3 cellular contexts compared by ENCODE assay signal in the genomic region with DNA sequence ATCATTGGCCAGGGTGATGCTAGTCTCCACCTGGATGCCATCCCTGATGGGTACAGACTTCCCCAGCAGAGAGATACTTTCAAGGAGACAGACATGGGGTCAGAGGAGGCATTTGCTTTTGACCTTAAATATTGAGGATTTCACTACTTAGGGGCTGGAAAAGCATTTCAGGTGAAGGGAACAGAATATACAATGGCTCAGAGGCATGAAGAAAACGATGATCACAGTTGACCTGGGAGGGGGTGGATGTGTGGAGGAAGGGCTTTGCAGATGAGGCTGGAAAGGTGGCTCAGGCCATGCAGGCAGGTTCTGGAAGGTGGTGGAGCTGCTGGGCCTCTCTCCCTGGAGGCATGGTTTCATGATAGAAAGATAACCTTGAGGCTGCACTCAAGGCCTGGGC.
A peak's percentile ranks its signal among the peaks of the same experiment; 100 is the strongest.
TF ChIP-seq lines count a peak whose summit lies in the region.

No MANE protein-coding gene starts in this region.

TF ChIP-seq in A549, 52 proteins besides CTCF, POLR2A, EP300 and RAD21:
- TF ChIP-seq KDM1A (IDR thresholded peaks at IDR 0.05; ENCODE audit: low read depth), result peak; percentile 79; the same call in 1 of the 2 replicates
- TF ChIP-seq JUN (IDR thresholded peaks at IDR 0.05), result no peak
- 0 out of 2 replicates have a peak, but pooled peaks have one; percentile 51 for TF ChIP-seq HDAC2 (IDR thresholded peaks at IDR 0.05)
- no peak for TF ChIP-seq SMC3 (IDR thresholded peaks at IDR 0.05)
- no peak for TF ChIP-seq RNF2 (IDR thresholded peaks at IDR 0.05; ENCODE audit: borderline replicate concordance, low read depth)
- TF ChIP-seq GATA3 (IDR thresholded peaks at IDR 0.05; ENCODE audit: borderline replicate concordance), result no peak
TF ChIP-seq in A549: peak in this region for 2.

TF ChIP-seq in HEK293, 187 proteins besides CTCF, POLR2A, EP300 and RAD21:
- TF ChIP-seq KLF8 (tag by site-specific recombination; IDR thresholded peaks at IDR 0.05) (peak; percentile 17; the same call in 1 of the 2 replicates), ZNF140 (tag by site-specific recombination; IDR thresholded peaks at IDR 0.05) (no peak), ZNF76 (tag by site-specific recombination; IDR thresholded peaks at IDR 0.05; ENCODE audit: borderline replicate concordance, low read depth) (no peak), ZNF394 (tag by site-specific recombination; IDR thresholded peaks at IDR 0.05; ENCODE audit: borderline replicate concordance) (no peak)
- TF ChIP-seq, protein P1, sequence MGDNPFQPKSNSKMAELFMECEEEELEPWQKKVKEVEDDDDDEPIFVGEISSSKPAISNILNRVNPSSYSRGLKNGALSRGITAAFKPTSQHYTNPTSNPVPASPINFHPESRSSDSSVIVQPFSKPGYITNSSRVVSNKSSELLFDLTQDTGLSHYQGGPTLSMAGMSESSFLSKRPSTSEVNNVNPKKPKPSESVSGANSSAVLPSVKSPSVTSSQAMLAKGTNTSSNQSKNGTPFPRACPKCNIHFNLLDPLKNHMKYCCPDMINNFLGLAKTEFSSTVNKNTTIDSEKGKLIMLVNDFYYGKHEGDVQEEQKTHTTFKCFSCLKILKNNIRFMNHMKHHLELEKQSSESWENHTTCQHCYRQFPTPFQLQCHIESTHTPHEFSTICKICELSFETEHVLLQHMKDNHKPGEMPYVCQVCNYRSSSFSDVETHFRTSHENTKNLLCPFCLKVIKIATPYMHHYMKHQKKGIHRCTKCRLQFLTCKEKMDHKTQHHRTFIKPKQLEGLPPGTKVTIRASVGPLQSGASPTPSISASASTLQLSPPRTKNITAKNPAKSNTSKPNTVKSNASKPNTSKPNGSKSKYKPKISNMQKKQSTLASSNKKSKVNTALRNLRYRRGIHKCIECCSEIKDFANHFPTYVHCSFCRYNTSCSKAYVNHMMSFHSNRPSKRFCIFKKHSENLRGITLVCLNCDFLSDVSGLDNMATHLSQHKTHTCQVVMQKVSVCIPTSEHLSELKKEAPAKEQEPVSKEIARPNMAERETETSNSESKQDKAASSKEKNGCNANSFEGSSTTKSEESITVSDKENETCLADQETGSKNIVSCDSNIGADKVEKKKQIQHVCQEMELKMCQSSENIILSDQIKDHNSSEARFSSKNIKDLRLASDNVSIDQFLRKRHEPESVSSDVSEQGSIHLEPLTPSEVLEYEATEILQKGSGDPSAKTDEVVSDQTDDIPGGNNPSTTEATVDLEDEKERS (tag by site-specific recombination; IDR thresholded peaks at IDR 0.05), result 0 out of 2 replicates have a peak, but pooled peaks have one; percentile 17
- TF ChIP-seq, protein P2, sequence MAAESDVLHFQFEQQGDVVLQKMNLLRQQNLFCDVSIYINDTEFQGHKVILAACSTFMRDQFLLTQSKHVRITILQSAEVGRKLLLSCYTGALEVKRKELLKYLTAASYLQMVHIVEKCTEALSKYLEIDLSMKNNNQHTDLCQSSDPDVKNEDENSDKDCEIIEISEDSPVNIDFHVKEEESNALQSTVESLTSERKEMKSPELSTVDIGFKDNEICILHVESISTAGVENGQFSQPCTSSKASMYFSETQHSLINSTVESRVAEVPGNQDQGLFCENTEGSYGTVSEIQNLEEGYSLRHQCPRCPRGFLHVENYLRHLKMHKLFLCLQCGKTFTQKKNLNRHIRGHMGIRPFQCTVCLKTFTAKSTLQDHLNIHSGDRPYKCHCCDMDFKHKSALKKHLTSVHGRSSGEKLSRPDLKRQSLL (tag by site-specific recombination; IDR thresholded peaks at IDR 0.05), result no peak

TF ChIP-seq in H1, 55 proteins besides CTCF, POLR2A, EP300 and RAD21:
- TF ChIP-seq JUN (IDR thresholded peaks at IDR 0.05; ENCODE audit: low read depth, low read length) (no peak), NANOG (IDR thresholded peaks at IDR 0.05; ENCODE audit: insufficient read depth, low read depth, low read length, poor library complexity, severe bottlenecking) (no peak), KDM1A (IDR thresholded peaks at IDR 0.05; ENCODE audit: borderline replicate concordance, low read length) (peak; percentile 90), TAF1 (IDR thresholded peaks at IDR 0.05; ENCODE audit: low read depth, low read length) (no peak), RXRA (IDR thresholded peaks at IDR 0.05; ENCODE audit: insufficient read depth, low read depth, low read length) (no peak), BRCA1 (IDR thresholded peaks at IDR 0.05; ENCODE audit: low read depth, low read length) (no peak)
